Comparison of ENCODE assay signal across 8 cellular contexts in the genomic region with DNA sequence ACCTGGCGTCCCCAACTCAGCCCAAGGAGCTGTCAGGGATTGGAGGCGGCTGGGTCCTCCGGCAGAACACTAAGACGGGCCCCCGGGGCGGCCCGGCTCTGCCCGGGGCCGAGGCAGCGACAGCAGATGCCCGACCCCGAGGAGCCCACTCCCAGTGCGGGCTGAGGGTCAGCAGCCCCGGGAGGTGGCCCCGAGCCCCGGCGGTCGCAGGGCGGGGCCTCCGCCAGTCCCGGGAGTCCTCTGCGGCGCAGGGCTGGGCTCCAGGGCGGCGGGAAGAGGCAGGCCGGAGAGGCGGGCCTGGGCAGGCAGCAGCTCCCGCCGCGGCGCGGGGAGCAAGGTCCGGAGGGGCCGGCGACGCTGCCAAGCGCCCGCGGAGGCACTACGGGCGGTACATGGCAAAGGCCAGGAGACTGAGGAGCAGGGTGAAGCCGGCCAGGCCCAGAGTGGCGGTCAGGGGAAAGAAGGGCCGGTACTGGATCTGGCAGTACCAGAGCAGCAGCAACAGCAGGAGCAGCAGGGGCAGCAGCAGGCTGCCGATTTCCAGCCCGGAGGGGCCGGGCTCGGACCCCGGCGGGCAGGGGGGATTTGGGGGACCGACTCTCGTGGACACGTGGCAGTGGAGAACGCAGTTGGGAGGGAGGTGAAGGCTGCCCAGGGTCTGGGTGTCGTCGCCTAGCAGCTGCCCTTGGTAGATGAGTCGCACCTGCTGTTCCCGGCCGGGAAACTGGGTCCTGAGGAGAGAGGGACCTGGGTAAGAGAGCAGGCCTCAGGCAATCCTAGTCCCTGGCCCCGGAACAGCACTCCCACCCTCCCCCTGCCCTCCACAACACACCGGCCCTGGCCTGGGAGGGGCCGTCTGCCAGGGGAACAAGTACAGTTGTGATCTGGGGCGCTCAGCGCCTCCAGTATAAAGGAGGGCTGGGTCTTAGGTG. TPM values are rescaled to one million over a fixed set of nuclear protein-coding genes. Genes with fewer than 3 reads are reported as not detected.
DNase-seq lines count a peak whose midpoint lies in the region; ATAC-seq and TF ChIP-seq lines count a peak whose summit lies in the region.

No MANE protein-coding gene starts in this region.

- peak overlapping the region; percentile 95 for H3K4me3 Mint-ChIP-seq in activated CD8-positive, alpha-beta memory T cell treated with anti-CD3 and anti-CD28 coated beads, Interleukin-2, amount 10 ng/mL, durations not matched to agents 7 days and 5 days
- H3K4me3 Mint-ChIP-seq in T-helper 17 cell = peak overlapping the region; percentile 97
- H3K4me3 Mint-ChIP-seq in progenitor cell of endocrine pancreas (ENCODE audit: low read depth) = peak overlapping the region; percentile 85

- H3K27me3 Mint-ChIP-seq in activated CD8-positive, alpha-beta memory T cell treated with anti-CD3 and anti-CD28 coated beads, Interleukin-2, amount 10 ng/mL, durations not matched to agents 7 days and 5 days = peaks cover 11% of the 10 kb centered on the region
- H3K27me3 Mint-ChIP-seq in T-helper 17 cell (no peaks in the 10 kb centered on the region), progenitor cell of endocrine pancreas (no peaks in the 10 kb centered on the region)

- peak overlapping the region; percentile 62 for H3K27ac Mint-ChIP-seq in activated CD8-positive, alpha-beta memory T cell treated with anti-CD3 and anti-CD28 coated beads, Interleukin-2, amount 10 ng/mL, durations not matched to agents 7 days and 5 days
- no peak overlapping the region for H3K27ac Mint-ChIP-seq in T-helper 17 cell
- H3K27ac Mint-ChIP-seq in progenitor cell of endocrine pancreas = no peak overlapping the region

- no peak for TF ChIP-seq CTCF in foreskin fibroblast (IDR thresholded peaks at IDR 0.05; ENCODE audit: low read depth, low read length)
- TF ChIP-seq CTCF in progenitor cell of endocrine pancreas (IDR thresholded peaks at IDR 0.05; ENCODE audit: unreplicated experiment) = no peak

- peak overlapping the region; percentile 70 to 88 for H3K4me3 ChIP-seq in foreskin fibroblast (ENCODE audit: low read depth in 1 of 2, low read length in 2 of 2)

- no peaks in the 10 kb centered on the region for H3K9me3 ChIP-seq in T-helper 17 cell (ENCODE audit: control insufficient read depth, low read length, poor library complexity, severe bottlenecking)

- peaks cover 50% of the 10 kb centered on the region for H3K4me1 Mint-ChIP-seq in activated CD8-positive, alpha-beta memory T cell treated with anti-CD3 and anti-CD28 coated beads, Interleukin-2, amount 10 ng/mL, durations not matched to agents 7 days and 5 days
- H3K4me1 Mint-ChIP-seq in T-helper 17 cell (peaks cover 27% of the 10 kb centered on the region), progenitor cell of endocrine pancreas (ENCODE audit: low read depth) (peaks cover 21% of the 10 kb centered on the region)

- no peaks in the 10 kb centered on the region for H3K9me3 Mint-ChIP-seq in activated CD8-positive, alpha-beta memory T cell treated with anti-CD3 and anti-CD28 coated beads, Interleukin-2, amount 10 ng/mL, durations not matched to agents 7 days and 5 days (ENCODE audit: low read depth)
- H3K9me3 Mint-ChIP-seq in progenitor cell of endocrine pancreas (ENCODE audit: low read depth) = no peaks in the 10 kb centered on the region

- CTCF ChIA-PET in activated CD8-positive, alpha-beta memory T cell treated with anti-CD3 and anti-CD28 coated beads, Interleukin-2, amount 10 ng/mL, durations not matched to agents 7 days and 5 days (lab: Charles Lee) = interaction anchor here (1.0 to 1.9 kb wide), 10 partner anchors 8 to 163 kb away, joined by 3 to 6 read pairs (median 4); a partner anchor contains a TSS

- H3K36me3 Mint-ChIP-seq in activated CD8-positive, alpha-beta memory T cell treated with anti-CD3 and anti-CD28 coated beads, Interleukin-2, amount 10 ng/mL, durations not matched to agents 7 days and 5 days = peaks cover 4% of the 10 kb centered on the region
- H3K36me3 Mint-ChIP-seq in T-helper 17 cell (ENCODE audit: low read depth) (peaks cover 3% of the 10 kb centered on the region), progenitor cell of endocrine pancreas (ENCODE audit: insufficient read depth) (peaks cover under 1% of the 10 kb centered on the region)

- no peak for DNase-seq in activated CD8-positive, alpha-beta memory T cell treated with anti-CD3 and anti-CD28 coated beads, Interleukin-2, amount 10 ng/mL, durations not matched to agents 7 days and 5 days
- DNase-seq in activated CD8-positive, alpha-beta memory T cell treated with anti-CD3 and anti-CD28 coated beads for 24 hours = no peak
- DNase-seq in T-helper 17 cell (no peak), foreskin fibroblast (peak in 1 of 2 donors; percentile 64), progenitor cell of endocrine pancreas (ENCODE audit: low spot score, unreplicated experiment) (no peak), dedifferentiated amniotic fluid mesenchymal stem cell (ENCODE audit: extremely low spot score) (no peak)
- no peak for DNase-seq in activated CD4-positive, alpha-beta T cell treated with anti-CD3 and anti-CD28 coated beads, Interleukin-2, amount 50 U/mL, for 1 hour

- no peak for ATAC-seq in activated CD8-positive, alpha-beta memory T cell treated with anti-CD3 and anti-CD28 coated beads, Interleukin-2, amount 10 ng/mL, durations not matched to agents 7 days and 5 days
- ATAC-seq in T-helper 17 cell (no peak), GM18498 (IDR thresholded peaks at IDR 0.05; ENCODE audit: unreplicated experiment) (no peak)

RNA-seq across cellular contexts. Expression of a gene that starts 0.8 kb away (rescaled TPM):
- total RNA-seq in activated CD8-positive, alpha-beta memory T cell treated with anti-CD3 and anti-CD28 coated beads, Interleukin-2, amount 10 ng/mL, durations not matched to agents 7 days and 5 days = 10 to 100 TPM; 77.7 to 79.5 TPM
- total RNA-seq in T-helper 17 cell = 10 to 100 TPM; 67.7 to 82.2 TPM
- 75.0 and 81.9 TPM in 2 replicates for total RNA-seq in progenitor cell of endocrine pancreas

RNA-seq across cellular contexts. Expression of a gene that starts 1.9 kb away (rescaled TPM):
- total RNA-seq in activated CD8-positive, alpha-beta memory T cell treated with anti-CD3 and anti-CD28 coated beads, Interleukin-2, amount 10 ng/mL, durations not matched to agents 7 days and 5 days = 10 to 100 TPM; 83.1 to 85.7 TPM
- total RNA-seq in T-helper 17 cell (10 to 100 TPM; 46.6 to 52.4 TPM), progenitor cell of endocrine pancreas (40.4 and 48.6 TPM in 2 replicates)

RNA-seq across cellular contexts. Expression of a gene that starts 4.8 kb away (rescaled TPM):
- total RNA-seq in activated CD8-positive, alpha-beta memory T cell treated with anti-CD3 and anti-CD28 coated beads, Interleukin-2, amount 10 ng/mL, durations not matched to agents 7 days and 5 days = 10 to 100 TPM; 30.0 to 36.2 TPM
- total RNA-seq in T-helper 17 cell = 10 to 100 TPM; 45.6 to 53.0 TPM
- total RNA-seq in progenitor cell of endocrine pancreas = 112 and 114 TPM in 2 replicates

RNA-seq across cellular contexts. Expression of a gene that starts 22.0 kb away (rescaled TPM):
- total RNA-seq in activated CD8-positive, alpha-beta memory T cell treated with anti-CD3 and anti-CD28 coated beads, Interleukin-2, amount 10 ng/mL, durations not matched to agents 7 days and 5 days = 100 to 1,000 TPM; 114 to 121 TPM
- total RNA-seq in T-helper 17 cell (10 to 100 TPM; 48.9 to 61.3 TPM), progenitor cell of endocrine pancreas (208 and 213 TPM in 2 replicates)

RNA-seq across cellular contexts. Expression of a gene that starts 23.7 kb away (rescaled TPM):
- total RNA-seq in activated CD8-positive, alpha-beta memory T cell treated with anti-CD3 and anti-CD28 coated beads, Interleukin-2, amount 10 ng/mL, durations not matched to agents 7 days and 5 days = 10 to 100 TPM; 18.1 to 24.4 TPM
- total RNA-seq in T-helper 17 cell = 1 to 10 TPM; 4.7 TPM
- 22.6 and 24.9 TPM in 2 replicates for total RNA-seq in progenitor cell of endocrine pancreas
